1 cellular context compared by ENCODE assay signal in the genomic region with DNA sequence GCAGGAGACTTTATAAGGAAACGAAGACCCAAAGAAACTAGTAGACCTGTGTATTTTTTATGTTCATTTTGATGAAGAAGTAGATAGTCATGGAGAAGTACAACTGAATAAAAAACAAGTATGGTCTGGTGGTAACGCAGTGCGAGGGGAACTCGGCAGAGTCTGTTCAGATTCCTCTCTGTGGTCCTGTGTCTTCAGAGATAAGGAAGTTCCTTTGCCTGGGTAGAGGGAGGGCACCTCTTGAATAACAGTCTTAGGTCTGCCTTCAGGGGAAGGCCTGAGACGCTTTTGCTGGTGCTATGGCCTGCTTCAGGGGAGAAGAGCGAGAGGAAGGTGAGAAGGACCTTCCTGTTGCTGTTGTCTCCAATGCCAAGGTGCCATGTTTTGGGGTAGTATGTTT.
TF ChIP-seq lines count a peak whose summit lies in the region.

No MANE protein-coding gene starts in this region.

TF ChIP-seq in WTC11, 78 proteins besides CTCF, POLR2A, EP300 and RAD21 (continued from another document):
- TF ChIP-seq, protein P1, sequence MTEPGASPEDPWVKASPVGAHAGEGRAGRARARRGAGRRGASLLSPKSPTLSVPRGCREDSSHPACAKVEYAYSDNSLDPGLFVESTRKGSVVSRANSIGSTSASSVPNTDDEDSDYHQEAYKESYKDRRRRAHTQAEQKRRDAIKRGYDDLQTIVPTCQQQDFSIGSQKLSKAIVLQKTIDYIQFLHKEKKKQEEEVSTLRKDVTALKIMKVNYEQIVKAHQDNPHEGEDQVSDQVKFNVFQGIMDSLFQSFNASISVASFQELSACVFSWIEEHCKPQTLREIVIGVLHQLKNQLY (CRISPR knock-in tag; IDR thresholded peaks at IDR 0.05) = no peak
- TF ChIP-seq CREM (CRISPR knock-in tag; IDR thresholded peaks at IDR 0.05) = no peak
- TF ChIP-seq, protein P2, sequence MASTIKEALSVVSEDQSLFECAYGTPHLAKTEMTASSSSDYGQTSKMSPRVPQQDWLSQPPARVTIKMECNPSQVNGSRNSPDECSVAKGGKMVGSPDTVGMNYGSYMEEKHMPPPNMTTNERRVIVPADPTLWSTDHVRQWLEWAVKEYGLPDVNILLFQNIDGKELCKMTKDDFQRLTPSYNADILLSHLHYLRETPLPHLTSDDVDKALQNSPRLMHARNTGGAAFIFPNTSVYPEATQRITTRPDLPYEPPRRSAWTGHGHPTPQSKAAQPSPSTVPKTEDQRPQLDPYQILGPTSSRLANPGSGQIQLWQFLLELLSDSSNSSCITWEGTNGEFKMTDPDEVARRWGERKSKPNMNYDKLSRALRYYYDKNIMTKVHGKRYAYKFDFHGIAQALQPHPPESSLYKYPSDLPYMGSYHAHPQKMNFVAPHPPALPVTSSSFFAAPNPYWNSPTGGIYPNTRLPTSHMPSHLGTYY (CRISPR knock-in tag; IDR thresholded peaks at IDR 0.05) = no peak
- TF ChIP-seq ZBTB21 (CRISPR knock-in tag; IDR thresholded peaks at IDR 0.05; ENCODE audit: borderline replicate concordance) = no peak
